ENCODE assay signal across 10 cellular contexts in genomic region chr2:210459925-210460862, GRCh38. TPM values are rescaled to one million over a fixed set of nuclear protein-coding genes. Genes with fewer than 3 reads are reported as not detected.
DNase-seq lines count a peak whose midpoint lies in the region; ATAC-seq lines count a peak whose summit lies in the region.
"Had no signal": no experiment of that assay in that cellular context is flagged by ENCODE, and none has a peak within 500 bp of the region (broad histone marks: within the 10 kb centered on the region; RNA-seq: fewer than 3 reads in every experiment).

No MANE protein-coding gene starts in this region.

- H3K36me3 Mint-ChIP-seq in activated CD4-positive, alpha-beta T cell treated with anti-CD3 and anti-CD28 coated beads, Interleukin-2, amount 10 ng/mL, durations not matched to agents 7 days and 5 days (ENCODE audit: low read depth): peaks cover 39% of the 10 kb centered on the region

- ATAC-seq in GM18508 (IDR thresholded peaks at IDR 0.05; ENCODE audit: insufficient read depth, unreplicated experiment): peak; percentile 65
- peak; percentile 66 for ATAC-seq in GM21529 (IDR thresholded peaks at IDR 0.05; ENCODE audit: unreplicated experiment)
- ATAC-seq in HG03139 (IDR thresholded peaks at IDR 0.05; ENCODE audit: unreplicated experiment): peak; percentile 43

- no peaks in the 10 kb centered on the region for H3K27me3 Mint-ChIP-seq in activated CD4-positive, alpha-beta T cell treated with anti-CD3 and anti-CD28 coated beads, Interleukin-2, amount 10 ng/mL, durations not matched to agents 7 days and 5 days
- H3K27me3 Mint-ChIP-seq: activated CD4-positive, alpha-beta memory T cell treated with anti-CD3 and anti-CD28 coated beads, Interleukin-2, amount 10 ng/mL, durations not matched to agents 7 days and 5 days had no signal

- CTCF ChIA-PET in activated CD4-positive, alpha-beta T cell treated with anti-CD3 and anti-CD28 coated beads, Interleukin-2, amount 10 ng/mL, durations not matched to agents 7 days and 5 days (lab: Charles Lee): no interaction called here

- POLR2A ChIA-PET in activated CD4-positive, alpha-beta T cell treated with anti-CD3 and anti-CD28 coated beads, Interleukin-2, amount 10 ng/mL, durations not matched to agents 7 days and 5 days (lab: Charles Lee): interaction anchor here (0.7 kb wide), 1 partner anchor 9 kb away, joined by 3 read pairs; no protein-coding TSS in a partner anchor

- H3K4me3 Mint-ChIP-seq in activated CD4-positive, alpha-beta T cell treated with anti-CD3 and anti-CD28 coated beads, Interleukin-2, amount 10 ng/mL, durations not matched to agents 7 days and 5 days: no peak overlapping the region
- H3K4me3 Mint-ChIP-seq: activated CD4-positive, alpha-beta memory T cell treated with anti-CD3 and anti-CD28 coated beads, Interleukin-2, amount 10 ng/mL, durations not matched to agents 7 days and 5 days had no signal

- peaks cover 2% of the 10 kb centered on the region for H3K4me1 Mint-ChIP-seq in activated CD4-positive, alpha-beta T cell treated with anti-CD3 and anti-CD28 coated beads, Interleukin-2, amount 10 ng/mL, durations not matched to agents 7 days and 5 days
- H3K4me1 Mint-ChIP-seq: activated CD4-positive, alpha-beta memory T cell treated with anti-CD3 and anti-CD28 coated beads, Interleukin-2, amount 10 ng/mL, durations not matched to agents 7 days and 5 days had no signal

- no peaks in the 10 kb centered on the region for H3K9me3 Mint-ChIP-seq in activated CD4-positive, alpha-beta T cell treated with anti-CD3 and anti-CD28 coated beads, Interleukin-2, amount 10 ng/mL, durations not matched to agents 7 days and 5 days
- H3K9me3 Mint-ChIP-seq: activated CD4-positive, alpha-beta memory T cell treated with anti-CD3 and anti-CD28 coated beads, Interleukin-2, amount 10 ng/mL, durations not matched to agents 7 days and 5 days had no signal

- H3K27ac Mint-ChIP-seq in activated CD4-positive, alpha-beta T cell treated with anti-CD3 and anti-CD28 coated beads, Interleukin-2, amount 10 ng/mL, durations not matched to agents 7 days and 5 days: no peak overlapping the region
- H3K27ac Mint-ChIP-seq: activated CD4-positive, alpha-beta memory T cell treated with anti-CD3 and anti-CD28 coated beads, Interleukin-2, amount 10 ng/mL, durations not matched to agents 7 days and 5 days had no signal

- peak in 40 of 42 donors; percentile 26 to 87 (median 64) for DNase-seq in head of caudate nucleus
- no peak for DNase-seq in activated naive CD4-positive, alpha-beta T cell treated with anti-CD3 and anti-CD28 coated beads, Interleukin-2, amount 50 U/mL, for 16 hours
- no peak for DNase-seq in A172 (ENCODE audit: low spot score)
- no peak for DNase-seq in activated CD4-positive, alpha-beta T cell treated with anti-CD3 and anti-CD28 coated beads, Interleukin-2, amount 10 ng/mL, durations not matched to agents 7 days and 5 days
- DNase-seq in NCI-H2196 (lab: John Stamatoyannopoulos, UW; ENCODE audit: unreplicated experiment): no peak
- DNase-seq: activated CD4-positive, alpha-beta memory T cell treated with anti-CD3 and anti-CD28 coated beads, Interleukin-2, amount 10 ng/mL, durations not matched to agents 7 days and 5 days; NCI-H2107 had no signal

- intact Hi-C loops in head of caudate nucleus (cut with DNase I): no loop called here

RNA-seq across cellular contexts. Expression of gene LANCL1, which starts 16.4 kb away (rescaled TPM):
- 60.2 and 71.0 TPM in 2 replicates for total RNA-seq in A172 (2014; rRNA removed; shearing (Covaris generic))
- 10 to 100 TPM; 34.3 to 39.5 TPM for total RNA-seq in activated CD4-positive, alpha-beta T cell treated with anti-CD3 and anti-CD28 coated beads, Interleukin-2, amount 10 ng/mL, durations not matched to agents 7 days and 5 days

Comparison
In these comparisons a context has a peak if more than half of its experiments do, and no peak if none do; other contexts are left out.
1. DNase-seq: peak in head of caudate nucleus (40 of 42); none in activated naive CD4-positive, alpha-beta T cell treated with anti-CD3 and anti-CD28 coated beads, Interleukin-2, amount 50 U/mL, for 16 hours (single experiment), A172 (single experiment), activated CD4-positive, alpha-beta T cell treated with anti-CD3 and anti-CD28 coated beads, Interleukin-2, amount 10 ng/mL, durations not matched to agents 7 days and 5 days (single experiment) and NCI-H2196 (single experiment).
2. Peak in every context shown above with its lines, with median percentiles within 50 percentile points of each other: ATAC-seq.